ENCODE assay signal across 8 cellular contexts in the genomic region with DNA sequence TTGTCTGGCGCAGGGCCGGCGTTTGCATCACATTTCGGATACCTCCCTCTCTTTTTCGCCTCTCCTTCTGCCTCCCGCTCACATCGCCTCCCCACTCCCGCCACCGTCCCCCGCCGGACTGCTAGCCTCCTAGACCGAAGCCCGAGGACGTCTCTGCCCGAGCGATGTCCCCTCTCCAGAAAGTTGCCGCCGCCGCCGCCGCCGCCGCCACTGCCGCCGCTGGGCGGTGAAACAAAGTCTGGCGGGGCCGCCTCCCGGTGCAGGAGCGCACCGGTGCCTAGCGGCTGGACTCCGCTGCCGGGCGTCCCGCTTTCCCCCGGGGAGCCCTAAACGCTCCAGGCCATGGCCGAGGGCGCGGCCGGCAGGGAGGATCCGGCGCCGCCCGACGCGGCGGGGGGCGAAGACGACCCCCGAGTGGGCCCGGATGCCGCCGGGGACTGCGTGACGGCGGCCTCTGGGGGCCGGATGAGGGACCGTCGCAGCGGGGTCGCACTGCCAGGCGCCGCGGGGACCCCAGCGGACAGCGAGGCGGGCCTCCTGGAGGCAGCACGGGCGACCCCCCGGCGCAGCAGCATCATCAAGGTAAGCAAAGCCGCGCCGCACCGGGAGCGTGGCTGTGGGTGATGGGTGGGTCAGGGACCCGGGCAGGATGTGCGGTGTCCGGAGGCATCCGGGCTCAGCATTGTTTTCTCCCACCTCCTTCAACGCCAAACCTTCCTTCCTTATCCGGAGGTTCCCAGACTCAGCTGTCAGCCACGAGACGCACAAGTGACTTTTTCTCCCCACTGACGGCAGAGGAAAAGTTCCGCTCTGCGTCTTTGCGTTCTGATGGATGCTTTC. TPM values are rescaled to one million over a fixed set of nuclear protein-coding genes. Genes with fewer than 3 reads are reported as not detected.
DNase-seq lines count a peak whose midpoint lies in the region; ATAC-seq lines count a peak whose summit lies in the region.

No MANE protein-coding gene starts in this region.

- H3K4me1 Mint-ChIP-seq in T-helper 17 cell = peaks cover 44% of the 10 kb centered on the region

- no peaks in the 10 kb centered on the region for H3K36me3 Mint-ChIP-seq in T-helper 17 cell (ENCODE audit: low read depth)

- ATAC-seq in HG02943 (IDR thresholded peaks at IDR 0.05; ENCODE audit: low read depth, unreplicated experiment) (peak; percentile 33), T-helper 17 cell (peak; percentile 47), left colon (peak; percentile 46)

- peak overlapping the region; percentile 96 for H3K4me3 Mint-ChIP-seq in T-helper 17 cell

- no peaks in the 10 kb centered on the region for H3K27me3 Mint-ChIP-seq in T-helper 17 cell

- peak; percentile 45 for DNase-seq in NCI-H1105 treated with DMSO at 0.1 percent for 48 hours (lab: John Stamatoyannopoulos, UW)
- DNase-seq in NCI-H1105 (lab: John Stamatoyannopoulos, UW) = no peak
- peak; percentile 21 to 30 (median 27) for DNase-seq in T-helper 17 cell
- DNase-seq in caudate nucleus (lab: John Stamatoyannopoulos, UW) = peak in 37 of 61 donors; percentile 4 to 69 (median 34)
- DNase-seq in left colon = peak; percentile 23 to 31
- DNase-seq in stimulated activated CD8-positive, alpha-beta memory T cell treated with anti-CD3 and anti-CD28 coated beads, Interleukin-12 subunit alpha, Interleukin-12 subunit beta, amount 100 ng/mL, for 4 hours (ENCODE audit: low read depth) = peak; percentile 3
- no peak for DNase-seq in NOMO-1 (lab: John Stamatoyannopoulos, UW; ENCODE audit: unreplicated experiment in 2 of 2)

- intact Hi-C loops in left colon (cut with DNase I, micrococcal nuclease) = loop anchor here (5.0 to 10.0 kb wide), 4 partner anchors 250 to 492 kb away; no protein-coding TSS in a partner anchor

- H3K27ac Mint-ChIP-seq in T-helper 17 cell = peak overlapping the region; percentile 85

- no peaks in the 10 kb centered on the region for H3K9me3 ChIP-seq in T-helper 17 cell (ENCODE audit: control insufficient read depth, low read length, poor library complexity, severe bottlenecking)

- peak overlapping the region; percentile 80 for H3K27ac ChIP-seq in caudate nucleus (ENCODE audit: low read depth, low read length)

RNA-seq across cellular contexts. Expression of a gene that starts 0.6 kb away (rescaled TPM):
- 10 to 100 TPM; 24.9 to 27.2 TPM for total RNA-seq in T-helper 17 cell
- 1 to 10 TPM; 1.1 to 3.0 TPM for total RNA-seq in left colon

RNA-seq across cellular contexts. Expression of a gene that starts 19.9 kb away (rescaled TPM):
- total RNA-seq in T-helper 17 cell (not detected), left colon (not detected)

Comparison
In these comparisons a context has a peak if more than half of its experiments do, and no peak if none do; other contexts are left out.
1. DNase-seq: peak in NCI-H1105 treated with DMSO at 0.1 percent for 48 hours (single experiment), T-helper 17 cell (3 of 3), caudate nucleus (37 of 61), left colon (2 of 2) and stimulated activated CD8-positive, alpha-beta memory T cell treated with anti-CD3 and anti-CD28 coated beads, Interleukin-12 subunit alpha, Interleukin-12 subunit beta, amount 100 ng/mL, for 4 hours (single experiment); none in NCI-H1105 (single experiment) and NOMO-1 (0 of 2).
2. RNA of a gene that starts 0.6 kb away (total RNA-seq): 24.9 to 27.2 TPM in T-helper 17 cell; 1.1 to 3.0 TPM in left colon; every median in the first group is over 4 times any median in the second.
3. Peak in every context shown above with its lines, with median percentiles within 50 percentile points of each other: ATAC-seq.